ENCODE assay signal across 12 cellular contexts in genomic region chr12:70246580-70246979, GRCh38. TPM values are rescaled to one million over a fixed set of nuclear protein-coding genes. Genes with fewer than 3 reads are reported as not detected.
DNase-seq lines count a peak whose midpoint lies in the region; ATAC-seq and TF ChIP-seq lines count a peak whose summit lies in the region.
"Had no signal": no experiment of that assay in that cellular context is flagged by ENCODE, and none has a peak within 500 bp of the region (broad histone marks: within the 10 kb centered on the region; RNA-seq: fewer than 3 reads in every experiment).

No MANE protein-coding gene starts in this region.

- H3K9me3 ChIP-seq in CD4-positive, alpha-beta T cell (ENCODE audit: control insufficient read depth, low read length): no peaks in the 10 kb centered on the region
- H3K9me3 ChIP-seq in HUES64 (ENCODE audit: insufficient read depth, low read depth, low read length): no peaks in the 10 kb centered on the region
- no peaks in the 10 kb centered on the region for H3K9me3 ChIP-seq in naive thymus-derived CD4-positive, alpha-beta T cell (ENCODE audit: control insufficient read depth in 2 of 3, low read length in 3 of 3)
- no peaks in the 10 kb centered on the region for H3K9me3 ChIP-seq in WERI-Rb-1 (ENCODE audit: severe bottlenecking)

- 0 out of 2 replicates have a peak overlapping the region, but pooled peaks have one; percentile 100 for H3K4me3 ChIP-seq in HUES64 (ENCODE audit: low read length)
- no peak overlapping the region for H3K4me3 ChIP-seq in brain microvascular endothelial cell (ENCODE audit: low read depth, low read length)
- no peak overlapping the region for H3K4me3 ChIP-seq in naive thymus-derived CD4-positive, alpha-beta T cell (ENCODE audit: low read length)
- H3K4me3 ChIP-seq in WERI-Rb-1 (ENCODE audit: low read depth, low read length): no peak overlapping the region

- peak overlapping the region; percentile 28 for H3K27ac Mint-ChIP-seq in CD4-positive, alpha-beta T cell
- H3K27ac Mint-ChIP-seq in naive thymus-derived CD4-positive, alpha-beta T cell: no peak overlapping the region

- DNase-seq in CD4-positive, alpha-beta T cell: no peak
- DNase-seq in brain microvascular endothelial cell (no peak), WERI-Rb-1 (no peak), CD1c-positive myeloid dendritic cell (ENCODE audit: extremely low spot score) (no peak), retina (no peak), left cardiac atrium (no peak)
- DNase-seq in naive thymus-derived CD4-positive, alpha-beta T cell: no peak
- DNase-seq: DMS153, NCI-H2029, right cardiac atrium had no signal

- no peak overlapping the region for H3K27ac ChIP-seq in CD4-positive, alpha-beta T cell (ENCODE audit: low read depth, low read length)
- H3K27ac ChIP-seq in HUES64 (ENCODE audit: low read depth, low read length) (no peak overlapping the region), brain microvascular endothelial cell (peak overlapping the region; percentile 6), WERI-Rb-1 (no peak overlapping the region)
- H3K27ac ChIP-seq in naive thymus-derived CD4-positive, alpha-beta T cell (ENCODE audit: low read depth, low read length): no peak overlapping the region

- CTCF ChIA-PET in CD4-positive, alpha-beta T cell (lab: Charles Lee): no interaction called here
- CTCF ChIA-PET in naive thymus-derived CD4-positive, alpha-beta T cell (lab: Charles Lee): no interaction called here

- H3K4me1 ChIP-seq in HUES64 (ENCODE audit: insufficient read depth, low read length): peaks cover 56% of the 10 kb centered on the region
- peaks cover 46 to 69% of the 10 kb centered on the region in 2 donors for H3K4me1 ChIP-seq in naive thymus-derived CD4-positive, alpha-beta T cell (ENCODE audit: control insufficient read depth in 2 of 2, insufficient read depth in 2 of 2, low read length in 2 of 2)

- H3K27me3 Mint-ChIP-seq in CD4-positive, alpha-beta T cell: no peaks in the 10 kb centered on the region
- peaks cover 0 to 3% (median 0%) of the 10 kb centered on the region in 5 donors for H3K27me3 Mint-ChIP-seq in naive thymus-derived CD4-positive, alpha-beta T cell

- no peaks in the 10 kb centered on the region for H3K9me3 Mint-ChIP-seq in CD4-positive, alpha-beta T cell
- peaks cover 0 to 2% (median 0%) of the 10 kb centered on the region in 11 donors for H3K9me3 Mint-ChIP-seq in naive thymus-derived CD4-positive, alpha-beta T cell

- no peak for TF ChIP-seq CTCF in CD4-positive, alpha-beta T cell (IDR thresholded peaks at IDR 0.05)
- TF ChIP-seq CTCF in brain microvascular endothelial cell (IDR thresholded peaks at IDR 0.05; ENCODE audit: low read depth, low read length, missing control alignments) (no peak), WERI-Rb-1 (IDR thresholded peaks at IDR 0.05; ENCODE audit: low read depth, low read length) (no peak)

- in situ Hi-C loops in brain microvascular endothelial cell (cut with HindIII; ENCODE audit: low pct_ligation_motif_present, low sequenced_read_pairs): no loop called here

- H3K4me3 Mint-ChIP-seq in CD4-positive, alpha-beta T cell: peak overlapping the region; percentile 65
- H3K4me3 Mint-ChIP-seq in naive thymus-derived CD4-positive, alpha-beta T cell: peak overlapping the region in 6 of 10 donors; percentile 16 to 98 (median 42)

- peaks cover 11% of the 10 kb centered on the region for H3K36me3 ChIP-seq in HUES64 (ENCODE audit: insufficient read depth, low read length)
- no peaks in the 10 kb centered on the region for H3K36me3 ChIP-seq in brain microvascular endothelial cell (replicated peaks)
- peaks cover 0 to 9% (median 0%) of the 10 kb centered on the region in 3 experiments for H3K36me3 ChIP-seq in naive thymus-derived CD4-positive, alpha-beta T cell (ENCODE audit: control insufficient read depth in 2 of 3, insufficient read depth in 3 of 3, low read length in 3 of 3)
- H3K36me3 ChIP-seq in WERI-Rb-1: peaks cover 24% of the 10 kb centered on the region

- no peak for ATAC-seq in CD4-positive, alpha-beta T cell (ENCODE audit: poor library complexity)
- no peak for ATAC-seq in naive thymus-derived CD4-positive, alpha-beta T cell
- no peak for ATAC-seq in left cardiac atrium
- ATAC-seq: left lobe of liver, right cardiac atrium had no signal

- H3K36me3 Mint-ChIP-seq in CD4-positive, alpha-beta T cell (ENCODE audit: low read depth): peaks cover 54% of the 10 kb centered on the region
- peaks cover 8 to 22% (median 16%) of the 10 kb centered on the region in 5 donors for H3K36me3 Mint-ChIP-seq in naive thymus-derived CD4-positive, alpha-beta T cell

- POLR2A ChIA-PET in CD4-positive, alpha-beta T cell (lab: Charles Lee): no interaction called here
- POLR2A ChIA-PET in naive thymus-derived CD4-positive, alpha-beta T cell (lab: Charles Lee): interaction anchor here (0.6 to 0.8 kb wide), 2 partner anchors 117 to 326 kb away, joined by 3 to 4 read pairs; no protein-coding TSS in a partner anchor

- H3K4me1 Mint-ChIP-seq in CD4-positive, alpha-beta T cell (ENCODE audit: low read depth): peaks cover 89% of the 10 kb centered on the region
- peaks cover 59 to 91% (median 87%) of the 10 kb centered on the region in 7 donors for H3K4me1 Mint-ChIP-seq in naive thymus-derived CD4-positive, alpha-beta T cell

- no peak overlapping the region for H3K9ac ChIP-seq in HUES64 (ENCODE audit: low read depth, low read length)

- H3K27me3 ChIP-seq in CD4-positive, alpha-beta T cell (ENCODE audit: control insufficient read depth, insufficient read depth, low read length): no peaks in the 10 kb centered on the region
- H3K27me3 ChIP-seq in HUES64 (ENCODE audit: insufficient read depth, low read length) (no peaks in the 10 kb centered on the region), brain microvascular endothelial cell (replicated peaks) (no peaks in the 10 kb centered on the region), WERI-Rb-1 (ENCODE audit: insufficient read depth, low read depth, severe bottlenecking) (no peaks in the 10 kb centered on the region)
- H3K27me3 ChIP-seq in naive thymus-derived CD4-positive, alpha-beta T cell (ENCODE audit: control insufficient read depth in 2 of 2, insufficient read depth in 2 of 2, low read length in 2 of 2): no peaks in the 10 kb centered on the region

- intact Hi-C loops in CD4-positive, alpha-beta T cell (cut with DNase I, micrococcal nuclease): loop anchor here in 1 of 2 experiments (10.0 kb wide), 2 partner anchors 1518 to 1588 kb away; partner anchors contain the start of gene TBC1D15
- intact Hi-C loops in naive thymus-derived CD4-positive, alpha-beta T cell (cut with micrococcal nuclease): loop anchor here (1.0 to 10.0 kb wide), 3 partner anchors 9 to 1588 kb away; partner anchors contain the start of genes RAB21 (in 1 of the 2) and TBC1D15 (in 1 of the 2)
- intact Hi-C loops in left cardiac atrium (cut with DNase I): loop anchor here in 1 of 2 donors (10.0 kb wide), 1 partner anchor 308 kb away; no protein-coding TSS in a partner anchor

RNA-seq across cellular contexts. Expression of gene CNOT2, which starts 3.3 kb away (rescaled TPM):
- total RNA-seq in CD4-positive, alpha-beta T cell: 100 to 1,000 TPM; 107 to 121 TPM
- polyA plus RNA-seq in HUES64 (2013, experiment 1 of 2): 55.5 TPM
- 54.0 TPM for polyA plus RNA-seq in HUES64 (2013, experiment 2 of 2)
- 100 to 1,000 TPM in 4 of 5 experiments, 10 to 100 TPM in 1; 76.2 to 144 (median 116) TPM for total RNA-seq in naive thymus-derived CD4-positive, alpha-beta T cell
- 100 to 1,000 TPM; 114 to 122 TPM for polyA plus RNA-seq in naive thymus-derived CD4-positive, alpha-beta T cell
- 10 to 100 TPM; 36.0 to 44.8 TPM for total RNA-seq in left cardiac atrium
